ENCODE assay signal across 26 cellular contexts in the genomic region with DNA sequence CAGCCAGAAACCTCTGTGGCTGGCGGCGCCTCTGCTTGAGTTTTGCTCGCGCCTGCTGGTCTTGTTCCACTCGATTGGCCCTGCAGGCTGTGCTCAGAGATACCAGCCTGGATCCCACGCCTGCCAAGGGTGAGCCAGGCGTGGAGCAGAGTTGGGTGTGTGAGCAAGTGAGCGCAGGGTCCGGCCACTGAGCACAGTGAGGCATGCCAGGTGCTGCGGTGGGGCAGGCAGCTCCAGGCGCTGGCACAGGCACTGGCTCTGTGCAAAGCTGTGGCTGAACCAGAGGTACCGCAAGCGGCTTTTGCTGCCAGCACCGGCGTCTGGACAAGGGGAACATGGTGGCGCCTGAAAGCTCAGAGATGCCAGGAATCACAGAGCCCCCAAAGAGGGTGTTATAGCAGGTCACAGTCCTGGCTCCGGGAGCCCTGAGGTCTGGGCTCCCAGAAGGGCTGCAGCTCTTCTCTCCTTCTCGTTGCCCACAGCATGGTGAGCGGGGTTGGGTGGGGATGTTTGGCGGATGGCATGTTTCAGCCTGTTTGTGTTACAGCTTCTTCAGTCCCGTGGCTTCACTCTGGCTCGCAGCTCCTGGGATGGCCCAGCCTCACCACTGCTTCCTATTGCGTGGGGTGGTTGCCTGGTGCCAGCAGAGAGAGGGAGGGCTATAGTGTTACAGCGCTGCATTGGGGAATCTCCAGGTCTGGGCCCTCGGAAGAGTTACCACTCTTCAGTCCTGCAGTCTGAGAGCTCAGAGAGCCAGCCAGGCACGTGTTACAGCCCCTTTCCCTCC.
A peak's percentile ranks its signal among the peaks of the same experiment; 100 is the strongest.
DNase-seq lines count a peak whose midpoint lies in the region; ATAC-seq and TF ChIP-seq lines count a peak whose summit lies in the region.
"Had no signal": no experiment of that assay in that cellular context is flagged by ENCODE, and none has a peak within 500 bp of the region (broad histone marks: within the 10 kb centered on the region; RNA-seq: fewer than 3 reads in every experiment).

No MANE protein-coding gene starts in this region.

- H3K9me3 Mint-ChIP-seq in WTC11 (no peaks in the 10 kb centered on the region), glutamatergic neuron (ENCODE audit: unreplicated experiment) (peaks cover 2% of the 10 kb centered on the region), T-cell (no peaks in the 10 kb centered on the region)
- H3K9me3 Mint-ChIP-seq: CD8-positive, alpha-beta T cell; effector memory CD8-positive, alpha-beta T cell; memory B cell; type B pancreatic cell had no signal

- TF ChIP-seq CTCF in WTC11 (IDR thresholded peaks at IDR 0.05): no peak
- TF ChIP-seq CTCF in foreskin keratinocyte (conservative IDR thresholded peaks at IDR 0.05): no peak
- TF ChIP-seq CTCF in glutamatergic neuron (IDR thresholded peaks at IDR 0.05; ENCODE audit: partially characterized antibody, unreplicated experiment): no peak

- H3K27ac Mint-ChIP-seq in WTC11: no peak overlapping the region
- no peak overlapping the region for H3K27ac Mint-ChIP-seq in glutamatergic neuron (ENCODE audit: unreplicated experiment)
- no peak overlapping the region for H3K27ac Mint-ChIP-seq in T-cell
- H3K27ac Mint-ChIP-seq: B cell; CD8-positive, alpha-beta T cell; effector memory CD8-positive, alpha-beta T cell; memory B cell; type B pancreatic cell had no signal

- no peaks in the 10 kb centered on the region for H3K36me3 ChIP-seq in H7 (replicated peaks; ENCODE audit: control insufficient read depth, insufficient read depth, low read length)
- H3K36me3 ChIP-seq: heart left ventricle had no signal

- no peaks in the 10 kb centered on the region for H3K27me3 Mint-ChIP-seq in WTC11 (ENCODE audit: low read depth)
- H3K27me3 Mint-ChIP-seq in glutamatergic neuron (ENCODE audit: unreplicated experiment): peaks cover 2% of the 10 kb centered on the region
- H3K27me3 Mint-ChIP-seq in T-cell: no peaks in the 10 kb centered on the region
- H3K27me3 Mint-ChIP-seq: effector memory CD8-positive, alpha-beta T cell; memory B cell; type B pancreatic cell had no signal

- POLR2A ChIA-PET in WTC11 (lab: Charles Lee) (no interaction called here), T-cell (lab: Charles Lee) (no interaction called here)

- H3K27me3 ChIP-seq in H7 (ENCODE audit: control insufficient read depth, insufficient read depth, low read length): no peaks in the 10 kb centered on the region
- no peaks in the 10 kb centered on the region for H3K27me3 ChIP-seq in foreskin keratinocyte
- H3K27me3 ChIP-seq: heart left ventricle had no signal

- peaks cover 8% of the 10 kb centered on the region for H3K4me1 ChIP-seq in foreskin keratinocyte
- H3K4me1 ChIP-seq: A549 had no signal

- H3K4me3 Mint-ChIP-seq in WTC11 (no peak overlapping the region), glutamatergic neuron (ENCODE audit: unreplicated experiment) (no peak overlapping the region), T-cell (no peak overlapping the region)
- H3K4me3 Mint-ChIP-seq: B cell; CD8-positive, alpha-beta T cell; effector memory CD8-positive, alpha-beta T cell; memory B cell; type B pancreatic cell had no signal

- ATAC-seq in WTC11: peak; percentile 57
- peak; percentile 86 for ATAC-seq in foreskin keratinocyte
- ATAC-seq in GM18511 (IDR thresholded peaks at IDR 0.05; ENCODE audit: unreplicated experiment): no peak
- no peak for ATAC-seq in T-cell (replicated peaks in 1 of 4)
- ATAC-seq: CD8-positive, alpha-beta T cell; effector memory CD8-positive, alpha-beta T cell; heart left ventricle had no signal

- no peak overlapping the region for H3K27ac ChIP-seq in foreskin keratinocyte
- H3K27ac ChIP-seq: A549 had no signal

- H3K4me1 Mint-ChIP-seq in WTC11: no peaks in the 10 kb centered on the region
- no peaks in the 10 kb centered on the region for H3K4me1 Mint-ChIP-seq in glutamatergic neuron (ENCODE audit: low read depth, unreplicated experiment)
- no peaks in the 10 kb centered on the region for H3K4me1 Mint-ChIP-seq in T-cell
- H3K4me1 Mint-ChIP-seq: B cell, memory B cell had no signal

- DNase-seq in H7 (peak; percentile 37), WTC11 (ENCODE audit: low spot score) (no peak), foreskin keratinocyte (peak; percentile 26 to 51), renal cortical epithelial cell (ENCODE audit: low read depth) (peak; percentile 10), GDM1 (lab: John Stamatoyannopoulos, UW) (no peak), glutamatergic neuron (no peak), T-cell (no peak)
- DNase-seq: activated CD4-positive, alpha-beta T cell treated with anti-CD3 and anti-CD28 coated beads, Interleukin-2, amount 50 U/mL, for 48 hours; activated naive CD4-positive, alpha-beta T cell treated with anti-CD3 and anti-CD28 coated beads, Interleukin-2, amount 50 U/mL, for 16 hours; amygdala; CD8-positive, alpha-beta T cell; effector memory CD8-positive, alpha-beta T cell; GOT3; heart left ventricle; NCI-H1092; NCI-H1930; NCI-H2227 treated with DMSO at 0.1 percent for 48 hours; NCI-H774; nucleus accumbens; stimulated activated CD8-positive, alpha-beta memory T cell treated with anti-CD3 and anti-CD28 coated beads, Interleukin-4, amount 100 ng/mL, for 48 hours; T-helper 1 cell had no signal

- no peaks in the 10 kb centered on the region for H3K36me3 Mint-ChIP-seq in WTC11
- H3K36me3 Mint-ChIP-seq in glutamatergic neuron (ENCODE audit: unreplicated experiment): no peaks in the 10 kb centered on the region
- no peaks in the 10 kb centered on the region for H3K36me3 Mint-ChIP-seq in T-cell
- H3K36me3 Mint-ChIP-seq: CD8-positive, alpha-beta T cell; memory B cell; type B pancreatic cell had no signal

- H3K4me3 ChIP-seq in H7 (ENCODE audit: insufficient read depth, low read depth, low read length): no peak overlapping the region
- H3K4me3 ChIP-seq: A549, heart left ventricle had no signal

- CTCF ChIA-PET in WTC11 (lab: Charles Lee) (interaction anchor here (0.8 to 1.2 kb wide), 2 partner anchors 13 to 20 kb away, joined by 3 read pairs; no protein-coding TSS in a partner anchor), T-cell (lab: Charles Lee) (no interaction called here)

TF ChIP-seq in WTC11, 78 proteins besides CTCF, POLR2A, EP300 and RAD21:
- TF ChIP-seq, protein P1, sequence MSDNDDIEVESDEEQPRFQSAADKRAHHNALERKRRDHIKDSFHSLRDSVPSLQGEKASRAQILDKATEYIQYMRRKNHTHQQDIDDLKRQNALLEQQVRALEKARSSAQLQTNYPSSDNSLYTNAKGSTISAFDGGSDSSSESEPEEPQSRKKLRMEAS (CRISPR knock-in tag; IDR thresholded peaks at IDR 0.05): no peak
- no peak for TF ChIP-seq NR1H2 (CRISPR knock-in tag; IDR thresholded peaks at IDR 0.05)
TF ChIP-seq in WTC11: peak in this region for 0.

Comparison
In these comparisons a context has a peak if more than half of its experiments do, and no peak if none do; other contexts are left out.
1. DNase-seq: peak in H7 (single experiment), foreskin keratinocyte (2 of 2) and renal cortical epithelial cell (single experiment); none in WTC11 (single experiment), GDM1 (single experiment), glutamatergic neuron (single experiment) and T-cell (0 of 34).
2. ATAC-seq: peak in WTC11 (single experiment) and foreskin keratinocyte (single experiment); none in GM18511 (single experiment) and T-cell (0 of 4).